31 cellular contexts compared by ENCODE assay signal in the genomic region with DNA sequence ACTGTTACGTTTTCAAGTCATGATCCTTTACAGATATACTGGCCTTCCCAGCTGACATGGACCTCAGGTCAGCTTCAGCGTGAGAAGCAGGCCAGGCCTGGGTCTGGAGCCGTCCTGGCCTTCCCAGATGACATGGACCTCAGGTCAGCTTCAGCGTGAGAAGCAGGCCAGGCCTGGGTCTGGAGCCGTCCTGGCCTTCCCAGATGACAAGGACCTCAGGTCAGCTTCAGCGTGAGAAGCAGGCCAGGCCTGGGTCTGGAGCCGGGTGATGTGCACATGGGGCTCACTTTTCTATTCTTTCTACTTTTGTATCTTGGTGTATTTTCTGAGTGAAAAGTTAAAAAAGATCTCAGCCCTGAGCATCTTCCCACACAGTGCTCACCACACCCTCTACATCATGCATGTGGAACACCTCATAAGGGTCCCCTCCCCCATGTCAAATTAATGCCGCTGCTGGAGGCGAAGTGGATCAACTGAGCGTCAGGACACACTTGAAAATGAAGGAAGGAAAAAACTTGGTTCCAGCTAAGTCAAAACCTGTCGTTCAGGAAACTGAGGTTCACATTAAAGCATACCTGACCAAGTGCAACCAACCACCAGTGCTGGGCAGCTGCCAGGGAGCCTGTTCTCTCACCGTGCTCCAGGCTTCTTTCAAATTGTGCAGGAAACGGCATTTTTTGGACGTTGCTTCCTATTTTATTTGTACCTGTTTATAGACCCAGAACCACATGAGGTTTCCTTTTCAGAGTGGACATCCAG. TPM values are rescaled to one million over a fixed set of nuclear protein-coding genes. Genes with fewer than 3 reads are reported as not detected.
A peak's percentile ranks its signal among the peaks of the same experiment; 100 is the strongest.
DNase-seq lines count a peak whose midpoint lies in the region; ATAC-seq, FAIRE-seq and TF ChIP-seq lines count a peak whose summit lies in the region.
"Had no signal": no experiment of that assay in that cellular context is flagged by ENCODE, and none has a peak within 500 bp of the region (broad histone marks: within the 10 kb centered on the region; RNA-seq: fewer than 3 reads in every experiment).

No MANE protein-coding gene starts in this region.

- H3K36me3 ChIP-seq in esophagus muscularis mucosa = no peaks in the 10 kb centered on the region
- no peaks in the 10 kb centered on the region for H3K36me3 ChIP-seq in kidney epithelial cell (ENCODE audit: control insufficient read depth, insufficient read depth, low read length)

- FAIRE-seq in HTR-8/SVneo (lab: Jason Lieb, UNC) = no peak
- FAIRE-seq: colon, GM12878, RCC 7860, small intestine had no signal

- H3K4me3 Mint-ChIP-seq in progenitor cell of endocrine pancreas (ENCODE audit: low read depth) = no peak overlapping the region
- H3K4me3 Mint-ChIP-seq: activated CD8-positive, alpha-beta memory T cell treated with anti-CD3 and anti-CD28 coated beads, Interleukin-2, amount 10 ng/mL, durations not matched to agents 7 days and 5 days; activated naive CD4-positive, alpha-beta T cell treated with anti-CD3 and anti-CD28 coated beads, Interleukin-2, amount 10 ng/mL, durations not matched to agents 7 days and 5 days; activated T-cell treated with anti-CD3 and anti-CD28 coated beads, Interleukin-2, amount 50 U/mL, for 72 hours had no signal

- TF ChIP-seq EP300 in esophagus muscularis mucosa (IDR thresholded peaks at IDR 0.05) = no peak

- peaks cover 11% of the 10 kb centered on the region for H3K27me3 Mint-ChIP-seq in progenitor cell of endocrine pancreas

- H3K9me3 Mint-ChIP-seq in progenitor cell of endocrine pancreas (ENCODE audit: low read depth) = no peaks in the 10 kb centered on the region

- H3K4me1 Mint-ChIP-seq in progenitor cell of endocrine pancreas (ENCODE audit: low read depth) = peaks cover 1% of the 10 kb centered on the region
- H3K4me1 Mint-ChIP-seq: activated CD8-positive, alpha-beta memory T cell treated with anti-CD3 and anti-CD28 coated beads, Interleukin-2, amount 10 ng/mL, durations not matched to agents 7 days and 5 days; activated naive CD4-positive, alpha-beta T cell treated with anti-CD3 and anti-CD28 coated beads, Interleukin-2, amount 10 ng/mL, durations not matched to agents 7 days and 5 days had no signal

- 85% methylated on average over 14 of the region's 14 CpGs for WGBS in esophagus muscularis mucosa

- peaks cover 0 to 15% (median 6%) of the 10 kb centered on the region in 4 donors for H3K4me1 ChIP-seq in esophagus muscularis mucosa

- H3K36me3 Mint-ChIP-seq in progenitor cell of endocrine pancreas (ENCODE audit: insufficient read depth) = no peaks in the 10 kb centered on the region
- H3K36me3 Mint-ChIP-seq: activated CD8-positive, alpha-beta memory T cell treated with anti-CD3 and anti-CD28 coated beads, Interleukin-2, amount 10 ng/mL, durations not matched to agents 7 days and 5 days; activated naive CD4-positive, alpha-beta T cell treated with anti-CD3 and anti-CD28 coated beads, Interleukin-2, amount 10 ng/mL, durations not matched to agents 7 days and 5 days had no signal

- TF ChIP-seq CTCF in esophagus muscularis mucosa (IDR thresholded peaks at IDR 0.05) (no peak), kidney epithelial cell (IDR thresholded peaks at IDR 0.05; ENCODE audit: insufficient read depth, low read length, poor library complexity, severe bottlenecking) (no peak), progenitor cell of endocrine pancreas (IDR thresholded peaks at IDR 0.05; ENCODE audit: unreplicated experiment) (no peak)

- peak; percentile 64 for DNase-seq in RPMI8226
- DNase-seq in esophagus muscularis mucosa (ENCODE audit: extremely low spot score) = peak; percentile 80
- peak; percentile 14 for DNase-seq in kidney epithelial cell (ENCODE audit: low read depth)
- DNase-seq in progenitor cell of endocrine pancreas (ENCODE audit: low spot score, unreplicated experiment) = no peak
- DNase-seq in HTR-8/SVneo (ENCODE audit: insufficient read length, low spot score) = no peak
- DNase-seq in stimulated activated naive CD8-positive, alpha-beta T cell treated with anti-CD3 and anti-CD28 coated beads, Interleukin-15, Interleukin-2, amounts not matched to agents 100 U/mL and 50 U/mL, for 24 hours = no peak
- DNase-seq: activated CD4-positive, alpha-beta T cell treated with anti-CD3 and anti-CD28 coated beads, Interleukin-2, amount 50 U/mL, for 1 hour; activated CD8-positive, alpha-beta memory T cell treated with anti-CD3 and anti-CD28 coated beads, Interleukin-2, amount 10 ng/mL, durations not matched to agents 7 days and 5 days; activated naive CD4-positive, alpha-beta T cell treated with anti-CD3 and anti-CD28 coated beads, Interleukin-2, amount 10 ng/mL, durations not matched to agents 7 days and 5 days; activated T-cell treated with anti-CD3 and anti-CD28 coated beads, Interleukin-2, amount 50 U/mL, for 72 hours; amniotic stem cell; COR-L47; DND-41; glutamatergic neuron; Kasumi-1; NCI-H1694 treated with DMSO at 0.1 percent for 48 hours; NCI-H2171 treated with DMSO at 0.1 percent for 48 hours; NCI-H526; small intestine; stimulated activated CD4-positive, alpha-beta T cell treated with anti-CD3 and anti-CD28 coated beads, Interleukin-2, amount 100 ng/mL, for 24 hours had no signal

- TF ChIP-seq POLR2A in esophagus muscularis mucosa (IDR thresholded peaks at IDR 0.05; ENCODE audit: low read depth) = no peak

- H3K4me3 ChIP-seq in esophagus muscularis mucosa (no peak overlapping the region), kidney epithelial cell (ENCODE audit: low read depth, low read length) (no peak overlapping the region)
- H3K4me3 ChIP-seq: GM12878 had no signal

- no peak for ATAC-seq in HG03521 (IDR thresholded peaks at IDR 0.05; ENCODE audit: unreplicated experiment)
- ATAC-seq in GM21786 (IDR thresholded peaks at IDR 0.05; ENCODE audit: unreplicated experiment) = no peak
- no peak for ATAC-seq in stimulated activated naive CD8-positive, alpha-beta T cell treated with anti-CD3 and anti-CD28 coated beads, Interleukin-15, Interleukin-2, amounts not matched to agents 100 U/mL and 50 U/mL, for 24 hours
- ATAC-seq: activated CD8-positive, alpha-beta memory T cell treated with anti-CD3 and anti-CD28 coated beads, Interleukin-2, amount 10 ng/mL, durations not matched to agents 7 days and 5 days; activated T-cell treated with anti-CD3 and anti-CD28 coated beads, Interleukin-2, amount 50 U/mL, for 72 hours; GM12878; SK-N-SH treated with all-trans-retinoic acid at 6 μM for 48 hours had no signal

- intact Hi-C loops in esophagus muscularis mucosa (cut with DNase I) = no loop called here

- H3K27me3 ChIP-seq in esophagus muscularis mucosa = peaks cover 0 to 15% (median 0%) of the 10 kb centered on the region in 4 donors
- no peaks in the 10 kb centered on the region for H3K27me3 ChIP-seq in kidney epithelial cell (ENCODE audit: control insufficient read depth, insufficient read depth, low read length)

- no peaks in the 10 kb centered on the region for H3K9me3 ChIP-seq in esophagus muscularis mucosa

- H3K27ac ChIP-seq in esophagus muscularis mucosa (replicated peaks in 1 of 4) = no peak overlapping the region

- H3K27ac Mint-ChIP-seq in progenitor cell of endocrine pancreas = peak overlapping the region; percentile 16
- H3K27ac Mint-ChIP-seq: activated CD8-positive, alpha-beta memory T cell treated with anti-CD3 and anti-CD28 coated beads, Interleukin-2, amount 10 ng/mL, durations not matched to agents 7 days and 5 days; activated naive CD4-positive, alpha-beta T cell treated with anti-CD3 and anti-CD28 coated beads, Interleukin-2, amount 10 ng/mL, durations not matched to agents 7 days and 5 days; activated T-cell treated with anti-CD3 and anti-CD28 coated beads, Interleukin-2, amount 50 U/mL, for 72 hours had no signal

RNA-seq across cellular contexts. Expression of a gene that starts 32.2 kb away (rescaled TPM):
- total RNA-seq in esophagus muscularis mucosa (under 1 TPM in 1 of 4 donors, not detected in 3; 0.17 TPM), kidney epithelial cell (not detected in 2 replicates), progenitor cell of endocrine pancreas (not detected in 2 replicates)
- total RNA-seq: activated CD8-positive, alpha-beta memory T cell treated with anti-CD3 and anti-CD28 coated beads, Interleukin-2, amount 10 ng/mL, durations not matched to agents 7 days and 5 days; GM12878; liver; pulmonary artery endothelial cell; T-helper 2 cell treated with Interferon-gamma antibody and Interleukin-4, amounts not matched to agents 100 ng/mL and 5 ng/mL, for 36 hours; ureter had no signal

RNA-seq across cellular contexts. Expression of a gene that starts 49.4 kb away (rescaled TPM):
- total RNA-seq in esophagus muscularis mucosa = under 1 TPM in 1 of 4 donors, not detected in 3; 0.17 TPM
- total RNA-seq in kidney epithelial cell = not detected in 2 replicates
- total RNA-seq in progenitor cell of endocrine pancreas = not detected in 2 replicates
- total RNA-seq: activated CD8-positive, alpha-beta memory T cell treated with anti-CD3 and anti-CD28 coated beads, Interleukin-2, amount 10 ng/mL, durations not matched to agents 7 days and 5 days; GM12878; H4; pulmonary artery endothelial cell; T-helper 2 cell treated with Interferon-gamma antibody and Interleukin-4, amounts not matched to agents 100 ng/mL and 5 ng/mL, for 36 hours had no signal

Comparison
In these comparisons a context has a peak if more than half of its experiments do, and no peak if none do; other contexts are left out.
1. DNase-seq: peak in RPMI8226 (single experiment), esophagus muscularis mucosa (single experiment) and kidney epithelial cell (single experiment); none in progenitor cell of endocrine pancreas (single experiment), HTR-8/SVneo (single experiment) and stimulated activated naive CD8-positive, alpha-beta T cell treated with anti-CD3 and anti-CD28 coated beads, Interleukin-15, Interleukin-2, amounts not matched to agents 100 U/mL and 50 U/mL, for 24 hours (single experiment).